14 cellular contexts compared by ENCODE assay signal in the genomic region with DNA sequence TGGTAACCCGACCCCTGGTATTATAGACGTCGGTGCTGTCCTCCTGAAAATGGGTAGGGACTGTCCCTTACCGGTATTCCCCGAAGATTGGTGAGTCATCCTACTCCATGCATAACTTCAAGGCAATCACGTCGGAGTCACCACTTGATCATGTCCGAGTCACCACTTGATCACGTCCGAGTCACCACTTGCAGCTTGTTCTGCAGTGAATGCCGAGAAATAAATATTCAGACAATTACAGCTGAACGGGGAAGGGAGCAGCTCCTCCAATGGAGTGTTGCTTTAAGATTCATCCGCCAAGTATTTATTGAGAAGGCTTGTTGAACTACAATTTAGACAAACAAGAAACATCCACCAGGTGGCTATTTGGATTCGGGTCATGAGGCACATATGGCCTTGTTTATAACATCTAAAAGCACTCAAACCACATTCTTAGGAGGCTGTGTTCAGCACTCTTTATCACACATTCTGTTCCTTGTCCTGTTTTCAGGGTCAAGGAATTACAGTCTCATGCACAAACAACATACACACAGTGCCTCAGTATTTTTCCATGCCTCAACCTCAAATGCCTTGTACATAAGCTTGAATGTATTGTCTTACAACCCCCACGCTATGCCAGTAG. TPM values are rescaled to one million over a fixed set of nuclear protein-coding genes. Genes with fewer than 3 reads are reported as not detected.
DNase-seq lines count a peak whose midpoint lies in the region; ATAC-seq and TF ChIP-seq lines count a peak whose summit lies in the region.
"Had no signal": no experiment of that assay in that cellular context is flagged by ENCODE, and none has a peak within 500 bp of the region (broad histone marks: within the 10 kb centered on the region; RNA-seq: fewer than 3 reads in every experiment).

No MANE protein-coding gene starts in this region.

- DNase-seq in GM03348 (ENCODE audit: low spot score) (peak; percentile 7), PC-3 (peak; percentile 94), epithelial cell of prostate (ENCODE audit: low read depth, low spot score) (peak; percentile 79), skeletal muscle cell (ENCODE audit: low read depth) (peak; percentile 59), anterior cingulate cortex (lab: John Stamatoyannopoulos, UW) (no peak)
- DNase-seq: caudate nucleus, hippocampal formation, naive B cell, NCI-H345, substantia nigra, T-helper 2 cell had no signal

- no peaks in the 10 kb centered on the region for H4K20me1 ChIP-seq in PC-3 (ENCODE audit: low read length)

- no peaks in the 10 kb centered on the region for H3K79me2 ChIP-seq in PC-3 (ENCODE audit: low read length)

- H3K27ac ChIP-seq in PC-3 (ENCODE audit: low read length), result peak overlapping the region; percentile 61
- peak overlapping the region; percentile 39 for H3K27ac ChIP-seq in epithelial cell of prostate

- H3K9me3 ChIP-seq in PC-3 (ENCODE audit: low read length), result peaks cover 17% of the 10 kb centered on the region

- no peak overlapping the region for H3K9ac ChIP-seq in PC-3 (ENCODE audit: low read length)

- H3K36me3 ChIP-seq in PC-3 (ENCODE audit: low read depth, low read length), result peaks cover 5% of the 10 kb centered on the region; the same call in 1 of the 2 replicates

- peaks cover 17% of the 10 kb centered on the region for H3K4me1 ChIP-seq in PC-3 (ENCODE audit: insufficient read depth, low read length)

- H3K4me3 ChIP-seq in PC-3 (ENCODE audit: low read length) (peak overlapping the region; percentile 31), skeletal muscle cell (ENCODE audit: low read depth, low read length) (no peak overlapping the region)

- 0 out of 2 replicates have a peak, but pooled peaks have one; percentile 20 for TF ChIP-seq CTCF in PC-3 (conservative IDR thresholded peaks at IDR 0.05; ENCODE audit: low read depth, low read length)

- no peaks in the 10 kb centered on the region for H3F3A ChIP-seq in PC-3 (ENCODE audit: low read length, unreplicated experiment)

- POLR2A ChIA-PET in PC-3 (lab: Charles Lee; ENCODE audit: unreplicated experiment), result interaction anchor here (0.7 kb wide), 1 partner anchor 47 kb away, joined by 3 read pairs; no protein-coding TSS in a partner anchor

- H3K4me2 ChIP-seq in PC-3 (ENCODE audit: low read length), result peak overlapping the region; percentile 33

- H3K27me3 ChIP-seq in PC-3 (ENCODE audit: low read length), result no peaks in the 10 kb centered on the region

- H2AFZ ChIP-seq in PC-3 (ENCODE audit: low read length), result peak overlapping the region; percentile 56

- CTCF ChIA-PET in PC-3 (lab: Charles Lee), result no interaction called here

- peak; percentile 95 for ATAC-seq in PC-3
- no peak for ATAC-seq in HG02885 (IDR thresholded peaks at IDR 0.05; ENCODE audit: poor library complexity, unreplicated experiment)
- no peak for ATAC-seq in GM21367 (IDR thresholded peaks at IDR 0.05; ENCODE audit: unreplicated experiment)
- ATAC-seq in GM18867 (IDR thresholded peaks at IDR 0.05; ENCODE audit: unreplicated experiment), result no peak

- H3K9me2 ChIP-seq in PC-3 (replicated peaks; ENCODE audit: low read length), result no peaks in the 10 kb centered on the region

- BruUV-seq in PC-3 (replicated peaks; lab: Mats Ljungman, UMichigan), result no TSS peak

- intact Hi-C loops in PC-3 (cut with micrococcal nuclease), result loop anchor here (5.0 kb wide), 1 partner anchor 75 kb away; no protein-coding TSS in a partner anchor

RNA-seq across cellular contexts. Expression of a gene that starts 43.1 kb away (rescaled TPM):
- 12.7 and 12.8 TPM in 2 replicates for total RNA-seq in PC-3 (2014; rRNA removed)

Comparison
In these comparisons a context has a peak if more than half of its experiments do, and no peak if none do; other contexts are left out.
1. DNase-seq: peak in GM03348 (single experiment), PC-3 (single experiment), epithelial cell of prostate (single experiment) and skeletal muscle cell (single experiment); none in anterior cingulate cortex (0 of 58).